In the genomic region with DNA sequence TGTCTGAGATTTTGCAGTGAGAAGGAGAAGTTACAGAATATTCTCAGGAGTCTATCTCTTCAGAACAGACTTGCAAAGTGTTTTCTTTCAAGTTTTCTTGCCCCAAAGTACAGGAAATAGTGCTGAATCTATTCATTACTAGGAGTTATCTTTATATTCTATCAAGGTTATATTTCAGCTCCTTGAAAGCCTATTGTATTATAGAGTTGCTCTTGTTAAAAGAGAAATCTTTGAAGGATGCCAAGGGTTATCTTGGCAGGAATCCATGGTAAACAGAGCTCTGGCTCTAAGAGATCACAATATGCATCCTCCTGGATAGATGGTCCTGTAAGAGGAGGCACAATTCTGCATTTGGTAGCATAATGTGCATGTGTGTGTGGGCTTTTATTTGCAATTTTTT, we compare ENCODE assay signal across 14 cellular contexts.
DNase-seq lines count a peak whose midpoint lies in the region; ATAC-seq, FAIRE-seq and TF ChIP-seq lines count a peak whose summit lies in the region.
"Had no signal": no experiment of that assay in that cellular context is flagged by ENCODE, and none has a peak within 500 bp of the region (broad histone marks: within the 10 kb centered on the region; RNA-seq: fewer than 3 reads in every experiment).

No MANE protein-coding gene starts in this region.

- no peaks in the 10 kb centered on the region for H3K36me3 Mint-ChIP-seq in effector memory CD8-positive, alpha-beta T cell (ENCODE audit: insufficient read depth)

- TF ChIP-seq POLR2A in H54 (IDR thresholded peaks at IDR 0.05; ENCODE audit: low read depth, low read length): no peak

- FAIRE-seq in H54 (lab: Jason Lieb, UNC): no peak
- FAIRE-seq: A549, islet of Langerhans had no signal

- ATAC-seq in GM21515 (IDR thresholded peaks at IDR 0.05; ENCODE audit: unreplicated experiment): peak; percentile 14
- ATAC-seq in effector memory CD8-positive, alpha-beta T cell (replicated peaks): peak; percentile 7
- ATAC-seq: A549 had no signal

- no peak overlapping the region for H3K27ac Mint-ChIP-seq in effector memory CD8-positive, alpha-beta T cell

- no peaks in the 10 kb centered on the region for H3K4me1 ChIP-seq in HAP-1
- H3K4me1 ChIP-seq: A549 had no signal

- H3K9me3 Mint-ChIP-seq in effector memory CD8-positive, alpha-beta T cell: no peaks in the 10 kb centered on the region

- peak overlapping the region; percentile 47 to 61 for H3K4me3 Mint-ChIP-seq in effector memory CD8-positive, alpha-beta T cell

- peaks cover 15 to 24% of the 10 kb centered on the region in 2 donors for H3K4me1 Mint-ChIP-seq in effector memory CD8-positive, alpha-beta T cell (ENCODE audit: low read depth in 2 of 2)

- no peaks in the 10 kb centered on the region for H3K9me3 ChIP-seq in HAP-1
- H3K9me3 ChIP-seq: mucosa of descending colon had no signal

- peaks cover 0 to 34% of the 10 kb centered on the region in 2 donors for H3K27me3 Mint-ChIP-seq in effector memory CD8-positive, alpha-beta T cell

- no peaks in the 10 kb centered on the region for H3K36me3 ChIP-seq in HAP-1 (replicated peaks)

- H3K4me3 ChIP-seq in HAP-1: no peak overlapping the region
- H3K4me3 ChIP-seq: A549, mucosa of descending colon had no signal

- DNase-seq in NCI-H510A treated with DMSO at 0.1 percent for 48 hours (lab: John Stamatoyannopoulos, UW) (peak; percentile 30), NCI-H510A (lab: John Stamatoyannopoulos, UW) (no peak), NCI-H2196 treated with DMSO at 0.1 percent for 48 hours (lab: John Stamatoyannopoulos, UW; ENCODE audit: unreplicated experiment) (peak; percentile 27), H54 (ENCODE audit: insufficient read length, low spot score) (no peak), HAP-1 (ENCODE audit: low spot score in 2 of 2) (no peak), AML-193 (lab: John Stamatoyannopoulos, UW) (no peak)
- no peak for DNase-seq in effector memory CD8-positive, alpha-beta T cell
- DNase-seq: activated CD4-positive, alpha-beta T cell treated with anti-CD3 and anti-CD28 coated beads, Interleukin-2, amount 50 U/mL, for 48 hours; Calu3; NCI-H526 had no signal

- in situ Hi-C loops in HAP-1 (cut with MboI; ENCODE audit: low sequenced_read_pairs): no loop called here

- H3K27me3 ChIP-seq in HAP-1 (ENCODE audit: low read depth): peaks cover 6% of the 10 kb centered on the region

Comparison
In these comparisons a context has a peak if more than half of its experiments do, and no peak if none do; other contexts are left out.
1. DNase-seq: peak in NCI-H510A treated with DMSO at 0.1 percent for 48 hours (single experiment) and NCI-H2196 treated with DMSO at 0.1 percent for 48 hours (single experiment); none in NCI-H510A (single experiment), effector memory CD8-positive, alpha-beta T cell (0 of 3), H54 (single experiment), HAP-1 (0 of 2) and AML-193 (0 of 2).